In the genomic region with DNA sequence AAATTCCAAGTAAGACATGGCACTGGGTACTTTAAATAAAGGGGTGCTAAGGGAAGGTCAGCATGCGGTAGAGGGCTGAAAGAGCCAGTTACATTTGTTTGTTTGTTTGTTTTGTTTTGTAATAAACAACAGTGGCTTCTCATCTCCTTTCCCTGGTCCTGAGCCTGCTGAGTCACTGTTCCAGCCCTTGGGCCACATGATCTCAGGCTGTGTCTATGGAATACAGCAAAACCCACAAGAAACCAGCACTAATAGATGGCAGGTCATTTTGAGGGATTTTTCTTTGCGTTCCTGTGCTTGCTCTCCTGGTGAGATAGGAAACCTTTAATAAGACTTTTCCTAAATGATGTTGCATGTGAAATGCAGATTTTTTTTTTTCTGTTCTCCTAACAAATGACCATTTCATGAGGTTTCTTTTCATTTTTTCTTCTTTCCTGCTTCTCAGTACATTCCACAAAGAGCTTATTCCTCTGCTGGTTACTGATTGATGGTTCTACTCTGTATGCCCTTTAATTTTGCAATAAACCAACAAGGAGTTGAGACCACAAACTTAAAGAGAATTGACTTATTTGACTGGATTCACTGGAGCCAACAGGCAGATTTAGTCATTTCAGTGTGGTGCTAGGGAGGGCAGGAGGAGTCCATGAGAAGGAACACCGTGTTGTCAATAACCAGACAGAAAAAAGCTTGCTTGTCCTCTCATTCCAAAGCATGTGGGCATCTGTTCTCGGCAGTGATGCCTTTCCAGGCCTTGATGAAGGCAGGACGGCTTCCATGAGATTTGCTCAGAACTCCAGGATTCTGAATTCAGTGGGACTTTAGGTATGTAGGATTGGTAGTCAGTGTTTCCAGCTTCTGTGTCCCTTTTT, we compare ENCODE assay signal across 1 cellular context.
TF ChIP-seq lines count a peak whose summit lies in the region.

No MANE protein-coding gene starts in this region.

TF ChIP-seq in GM23338, 12 proteins besides CTCF, POLR2A, EP300 and RAD21 (continued from another document):
- TF ChIP-seq, protein P1, sequence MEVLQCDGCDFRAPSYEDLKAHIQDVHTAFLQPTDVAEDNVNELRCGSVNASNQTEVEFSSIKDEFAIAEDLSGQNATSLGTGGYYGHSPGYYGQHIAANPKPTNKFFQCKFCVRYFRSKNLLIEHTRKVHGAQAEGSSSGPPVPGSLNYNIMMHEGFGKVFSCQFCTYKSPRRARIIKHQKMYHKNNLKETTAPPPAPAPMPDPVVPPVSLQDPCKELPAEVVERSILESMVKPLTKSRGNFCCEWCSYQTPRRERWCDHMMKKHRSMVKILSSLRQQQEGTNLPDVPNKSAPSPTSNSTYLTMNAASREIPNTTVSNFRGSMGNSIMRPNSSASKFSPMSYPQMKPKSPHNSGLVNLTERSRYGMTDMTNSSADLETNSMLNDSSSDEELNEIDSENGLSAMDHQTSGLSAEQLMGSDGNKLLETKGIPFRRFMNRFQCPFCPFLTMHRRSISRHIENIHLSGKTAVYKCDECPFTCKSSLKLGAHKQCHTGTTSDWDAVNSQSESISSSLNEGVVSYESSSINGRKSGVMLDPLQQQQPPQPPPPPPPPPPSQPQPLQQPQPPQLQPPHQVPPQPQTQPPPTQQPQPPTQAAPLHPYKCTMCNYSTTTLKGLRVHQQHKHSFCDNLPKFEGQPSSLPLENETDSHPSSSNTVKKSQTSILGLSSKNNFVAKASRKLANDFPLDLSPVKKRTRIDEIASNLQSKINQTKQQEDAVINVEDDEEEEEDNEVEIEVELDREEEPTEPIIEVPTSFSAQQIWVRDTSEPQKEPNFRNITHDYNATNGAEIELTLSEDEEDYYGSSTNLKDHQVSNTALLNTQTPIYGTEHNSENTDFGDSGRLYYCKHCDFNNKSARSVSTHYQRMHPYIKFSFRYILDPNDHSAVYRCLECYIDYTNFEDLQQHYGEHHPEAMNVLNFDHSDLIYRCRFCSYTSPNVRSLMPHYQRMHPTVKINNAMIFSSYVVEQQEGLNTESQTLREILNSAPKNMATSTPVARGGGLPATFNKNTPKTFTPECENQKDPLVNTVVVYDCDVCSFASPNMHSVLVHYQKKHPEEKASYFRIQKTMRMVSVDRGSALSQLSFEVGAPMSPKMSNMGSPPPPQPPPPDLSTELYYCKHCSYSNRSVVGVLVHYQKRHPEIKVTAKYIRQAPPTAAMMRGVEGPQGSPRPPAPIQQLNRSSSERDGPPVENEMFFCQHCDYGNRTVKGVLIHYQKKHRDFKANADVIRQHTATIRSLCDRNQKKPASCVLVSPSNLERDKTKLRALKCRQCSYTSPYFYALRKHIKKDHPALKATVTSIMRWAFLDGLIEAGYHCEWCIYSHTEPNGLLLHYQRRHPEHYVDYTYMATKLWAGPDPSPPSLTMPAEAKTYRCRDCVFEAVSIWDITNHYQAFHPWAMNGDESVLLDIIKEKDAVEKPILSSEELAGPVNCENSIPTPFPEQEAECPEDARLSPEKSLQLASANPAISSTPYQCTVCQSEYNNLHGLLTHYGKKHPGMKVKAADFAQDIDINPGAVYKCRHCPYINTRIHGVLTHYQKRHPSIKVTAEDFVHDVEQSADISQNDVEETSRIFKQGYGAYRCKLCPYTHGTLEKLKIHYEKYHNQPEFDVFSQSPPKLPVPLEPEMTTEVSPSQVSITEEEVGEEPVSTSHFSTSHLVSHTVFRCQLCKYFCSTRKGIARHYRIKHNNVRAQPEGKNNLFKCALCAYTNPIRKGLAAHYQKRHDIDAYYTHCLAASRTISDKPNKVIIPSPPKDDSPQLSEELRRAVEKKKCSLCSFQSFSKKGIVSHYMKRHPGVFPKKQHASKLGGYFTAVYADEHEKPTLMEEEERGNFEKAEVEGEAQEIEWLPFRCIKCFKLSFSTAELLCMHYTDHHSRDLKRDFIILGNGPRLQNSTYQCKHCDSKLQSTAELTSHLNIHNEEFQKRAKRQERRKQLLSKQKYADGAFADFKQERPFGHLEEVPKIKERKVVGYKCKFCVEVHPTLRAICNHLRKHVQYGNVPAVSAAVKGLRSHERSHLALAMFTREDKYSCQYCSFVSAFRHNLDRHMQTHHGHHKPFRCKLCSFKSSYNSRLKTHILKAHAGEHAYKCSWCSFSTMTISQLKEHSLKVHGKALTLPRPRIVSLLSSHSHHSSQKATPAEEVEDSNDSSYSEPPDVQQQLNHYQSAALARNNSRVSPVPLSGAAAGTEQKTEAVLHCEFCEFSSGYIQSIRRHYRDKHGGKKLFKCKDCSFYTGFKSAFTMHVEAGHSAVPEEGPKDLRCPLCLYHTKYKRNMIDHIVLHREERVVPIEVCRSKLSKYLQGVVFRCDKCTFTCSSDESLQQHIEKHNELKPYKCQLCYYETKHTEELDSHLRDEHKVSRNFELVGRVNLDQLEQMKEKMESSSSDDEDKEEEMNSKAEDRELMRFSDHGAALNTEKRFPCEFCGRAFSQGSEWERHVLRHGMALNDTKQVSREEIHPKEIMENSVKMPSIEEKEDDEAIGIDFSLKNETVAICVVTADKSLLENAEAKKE (CRISPR knock-in tag; IDR thresholded peaks at IDR 0.05): no peak
